In the genomic region with DNA sequence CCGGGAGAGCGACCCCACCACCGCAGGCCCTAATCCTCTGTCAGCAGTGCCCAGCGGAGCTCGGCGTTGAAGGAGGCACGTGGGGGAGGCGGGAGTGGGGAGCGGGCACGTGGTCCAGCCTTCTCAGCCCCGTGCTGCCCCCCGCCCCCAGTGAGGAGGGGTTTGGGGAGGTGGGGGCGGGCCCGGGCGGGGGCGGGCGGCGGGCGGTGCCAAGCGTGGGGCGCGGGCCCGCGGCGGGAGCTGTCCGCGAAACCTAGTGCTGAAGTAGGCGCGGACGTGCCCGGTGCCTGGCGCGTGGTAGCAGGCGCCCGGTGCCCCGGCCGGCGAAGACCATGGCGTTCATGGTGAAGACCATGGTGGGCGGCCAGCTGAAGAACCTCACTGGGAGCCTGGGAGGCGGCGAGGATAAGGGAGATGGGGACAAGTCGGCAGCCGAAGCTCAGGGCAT, we compare ENCODE assay signal across 9 cellular contexts. TPM values are rescaled to one million over a fixed set of nuclear protein-coding genes. Genes with fewer than 3 reads are reported as not detected.
DNase-seq lines count a peak whose midpoint lies in the region; ATAC-seq, FAIRE-seq and TF ChIP-seq lines count a peak whose summit lies in the region.
"Had no signal": no experiment of that assay in that cellular context is flagged by ENCODE, and none has a peak within 500 bp of the region (broad histone marks: within the 10 kb centered on the region; RNA-seq: fewer than 3 reads in every experiment).

Gene CPLX3, plus strand, starts transcription at position 256 of the 448 bp plus-strand sequence. Its CDS starts 77 bp downstream, at position 333.

- no peaks in the 10 kb centered on the region for H3K9me3 Mint-ChIP-seq in activated T-helper 2 cell treated with anti-CD3 and anti-CD28 coated beads, Interferon-gamma antibody, Interleukin-2, Interleukin-4, amounts not matched to agents 10 μg/mL and 5 μg/mL and 100 μg/mL, durations not matched to agents 14 hours and 24 hours and 36 hours

- TF ChIP-seq CTCF in right atrium auricular region (IDR thresholded peaks at IDR 0.05) (no peak), transverse colon (IDR thresholded peaks at IDR 0.05) (no peak)

- FAIRE-seq in GM19239 (lab: Jason Lieb, UNC): no peak

- intact Hi-C loops in Right ventricle myocardium inferior (cut with DNase I): no loop called here
- intact Hi-C loops in activated T-helper 2 cell treated with anti-CD3 and anti-CD28 coated beads, Interferon-gamma antibody, Interleukin-2, Interleukin-4, amounts not matched to agents 10 μg/mL and 5 μg/mL and 100 μg/mL, durations not matched to agents 14 hours and 24 hours and 36 hours (cut with micrococcal nuclease): no loop called here
- intact Hi-C loops in transverse colon (cut with DNase I; ENCODE audit: low total_unique reads): no loop called here

- no peak within 1 kb of the TSS for H3K4me3 Mint-ChIP-seq in activated T-helper 2 cell treated with anti-CD3 and anti-CD28 coated beads, Interferon-gamma antibody, Interleukin-2, Interleukin-4, amounts not matched to agents 10 μg/mL and 5 μg/mL and 100 μg/mL, durations not matched to agents 14 hours and 24 hours and 36 hours (ENCODE audit: low read depth)

- H3K36me3 ChIP-seq in right atrium auricular region (no peaks in the 10 kb centered on the region), transverse colon (no peaks in the 10 kb centered on the region)
- H3K36me3 ChIP-seq: upper lobe of left lung had no signal

- no peak for TF ChIP-seq EP300 in transverse colon (IDR thresholded peaks at IDR 0.05; ENCODE audit: low read depth)

- H3K27ac Mint-ChIP-seq in activated T-helper 2 cell treated with anti-CD3 and anti-CD28 coated beads, Interferon-gamma antibody, Interleukin-2, Interleukin-4, amounts not matched to agents 10 μg/mL and 5 μg/mL and 100 μg/mL, durations not matched to agents 14 hours and 24 hours and 36 hours: no peak within 1 kb of the TSS

- peaks cover 25% of the 10 kb centered on the region for H3K27me3 Mint-ChIP-seq in activated T-helper 2 cell treated with anti-CD3 and anti-CD28 coated beads, Interferon-gamma antibody, Interleukin-2, Interleukin-4, amounts not matched to agents 10 μg/mL and 5 μg/mL and 100 μg/mL, durations not matched to agents 14 hours and 24 hours and 36 hours (ENCODE audit: low read depth)

- in situ Hi-C loops in transverse colon (cut with MboI; ENCODE audit: low pct_ligation_motif_present in 1 of 4, low pct_unique_long_range_greater_than_20kb in 1 of 4, low sequenced_read_pairs in 3 of 4): no loop called here

- H3K36me3 Mint-ChIP-seq in activated T-helper 2 cell treated with anti-CD3 and anti-CD28 coated beads, Interferon-gamma antibody, Interleukin-2, Interleukin-4, amounts not matched to agents 10 μg/mL and 5 μg/mL and 100 μg/mL, durations not matched to agents 14 hours and 24 hours and 36 hours (ENCODE audit: low read depth): no peaks in the 10 kb centered on the region

- no peak for TF ChIP-seq POLR2A in transverse colon (IDR thresholded peaks at IDR 0.05)

- H3K9me3 ChIP-seq in right atrium auricular region: no peaks in the 10 kb centered on the region
- no peaks in the 10 kb centered on the region for H3K9me3 ChIP-seq in transverse colon
- H3K9me3 ChIP-seq: upper lobe of left lung had no signal

- H3K27ac ChIP-seq in right atrium auricular region: peak within 1 kb of the TSS in 1 of 2 donors; percentile 26
- no peak within 1 kb of the TSS for H3K27ac ChIP-seq in transverse colon
- H3K27ac ChIP-seq: upper lobe of left lung had no signal

- H3K4me1 Mint-ChIP-seq in activated T-helper 2 cell treated with anti-CD3 and anti-CD28 coated beads, Interferon-gamma antibody, Interleukin-2, Interleukin-4, amounts not matched to agents 10 μg/mL and 5 μg/mL and 100 μg/mL, durations not matched to agents 14 hours and 24 hours and 36 hours (ENCODE audit: low read depth): peaks cover 3% of the 10 kb centered on the region

- peaks cover 0 to 17% of the 10 kb centered on the region in 2 donors for H3K4me1 ChIP-seq in right atrium auricular region
- H3K4me1 ChIP-seq in transverse colon: peaks cover 2 to 11% (median 7%) of the 10 kb centered on the region in 4 donors

- H3K4me3 ChIP-seq in right atrium auricular region: no peak within 1 kb of the TSS
- H3K4me3 ChIP-seq in transverse colon: no peak within 1 kb of the TSS
- H3K4me3 ChIP-seq: upper lobe of left lung had no signal

- ATAC-seq in Right ventricle myocardium inferior (peak; percentile 5), GM18868 (IDR thresholded peaks at IDR 0.05; ENCODE audit: unreplicated experiment) (no peak)

- DNase-seq in Right ventricle myocardium inferior (ENCODE audit: missing footprints) (no peak), right atrium auricular region (ENCODE audit: low spot score) (no peak), iPS-NIHi11 (ENCODE audit: low spot score) (peak; percentile 95), transverse colon (peak; percentile 50), occipital lobe (lab: John Stamatoyannopoulos, UW) (no peak), GM19239 (ENCODE audit: insufficient read length, low spot score) (no peak)
- peak; percentile 55 for DNase-seq in activated T-helper 2 cell treated with anti-CD3 and anti-CD28 coated beads, Interferon-gamma antibody, Interleukin-2, Interleukin-4, amounts not matched to agents 10 μg/mL and 5 μg/mL and 100 μg/mL, durations not matched to agents 14 hours and 24 hours and 36 hours (ENCODE audit: low spot score)

- 13% methylated on average over 19 of the region's 44 CpGs; no CpG with 5 or more reads in 1 of the 2 donors for WGBS in transverse colon (ENCODE audit: low coverage in 1 of 2), 2 donors

- H3K27me3 ChIP-seq in right atrium auricular region (no peaks in the 10 kb centered on the region), transverse colon (peaks cover 33% of the 10 kb centered on the region)

RNA-seq across cellular contexts. Expression of gene CPLX3, which starts in this region (rescaled TPM):
- total RNA-seq in Right ventricle myocardium inferior (2.8 TPM), right atrium auricular region (10 to 100 TPM in 1 of 2 donors, 1 to 10 TPM in 1; 1.1 to 10.8 TPM), transverse colon (not detected), occipital lobe (1.6 TPM)
- total RNA-seq in activated T-helper 2 cell treated with anti-CD3 and anti-CD28 coated beads, Interferon-gamma antibody, Interleukin-2, Interleukin-4, amounts not matched to agents 10 μg/mL and 5 μg/mL and 100 μg/mL, durations not matched to agents 14 hours and 24 hours and 36 hours: 0.16 TPM in 1 of 2 replicates, not detected in the other
- total RNA-seq: upper lobe of left lung had no signal

Comparison
In these comparisons a context has a peak if more than half of its experiments do, and no peak if none do; other contexts are left out.
1. Peak in DNase-seq in activated T-helper 2 cell treated with anti-CD3 and anti-CD28 coated beads, Interferon-gamma antibody, Interleukin-2, Interleukin-4, amounts not matched to agents 10 μg/mL and 5 μg/mL and 100 μg/mL, durations not matched to agents 14 hours and 24 hours and 36 hours; RNA of the gene not detected or under 1 TPM.
2. Peak in DNase-seq in transverse colon; RNA of the gene not detected or under 1 TPM.